Comparison of ENCODE assay signal across 1 cellular context in genomic region chr5:88251048-88251711, GRCh38.
TF ChIP-seq lines count a peak whose summit lies in the region.

No MANE protein-coding gene starts in this region.

TF ChIP-seq in H1, 55 proteins besides CTCF, POLR2A, EP300 and RAD21 (continued from another document):
- TF ChIP-seq ATF2 (IDR thresholded peaks at IDR 0.05; ENCODE audit: low read length) (no peak), HDAC6 (IDR thresholded peaks at IDR 0.05; ENCODE audit: low read depth, low read length) (no peak), EGR1 (IDR thresholded peaks at IDR 0.05; ENCODE audit: borderline replicate concordance, low read depth, low read length) (no peak), BRCA1 (IDR thresholded peaks at IDR 0.05; ENCODE audit: low read depth, low read length) (no peak), CHD2 (IDR thresholded peaks at IDR 0.05; ENCODE audit: low read length) (no peak), SIRT6 (IDR thresholded peaks at IDR 0.05; ENCODE audit: low read length) (no peak), NANOG (IDR thresholded peaks at IDR 0.05; ENCODE audit: insufficient read depth, low read depth, low read length, poor library complexity, severe bottlenecking) (no peak), RFX5 (IDR thresholded peaks at IDR 0.05; ENCODE audit: borderline replicate concordance, low read depth, low read length) (no peak), CREB1 (IDR thresholded peaks at IDR 0.05) (no peak), SUZ12 (IDR thresholded peaks at IDR 0.05; ENCODE audit: low read length) (no peak), TCF12 (IDR thresholded peaks at IDR 0.05; ENCODE audit: low read depth, low read length) (no peak), JUND (IDR thresholded peaks at IDR 0.05; ENCODE audit: low read length) (no peak), SRF (IDR thresholded peaks at IDR 0.05; ENCODE audit: low read depth, low read length) (no peak), EZH2 (IDR thresholded peaks at IDR 0.05; ENCODE audit: low read depth, low read length, severe bottlenecking) (no peak)
